11 cellular contexts compared by ENCODE assay signal in genomic region chr3:75669741-75670444, GRCh38. TPM values are rescaled to one million over a fixed set of nuclear protein-coding genes. Genes with fewer than 3 reads are reported as not detected.
DNase-seq lines count a peak whose midpoint lies in the region; ATAC-seq, FAIRE-seq and TF ChIP-seq lines count a peak whose summit lies in the region.
"Not testable (repeated sequence)": the region's sequence is repeated elsewhere in the genome, so short reads cannot be mapped to it uniquely, and the experiment has no call there.
"Had no signal": no experiment of that assay in that cellular context is flagged by ENCODE, and none has a peak within 500 bp of the region (broad histone marks: within the 10 kb centered on the region; RNA-seq: fewer than 3 reads in every experiment).

No MANE protein-coding gene starts in this region.

- DNase-seq in PC-3 = not testable (repeated sequence)
- DNase-seq in bronchial epithelial cell (ENCODE audit: low read depth) (peak; percentile 25), fibroblast of lung (ENCODE audit: low read depth in 2 of 2) (peak; percentile 10 to 19), iPS-NIHi11 (ENCODE audit: low spot score) (peak; percentile 8), sigmoid colon (peak; percentile 66), upper lobe of left lung (peak in 1 of 2 donors; percentile 84)
- DNase-seq in natural killer cell treated with Interleukin-12 subunit alpha and Interleukin-12 subunit beta and Interleukin-15 and Interleukin-18, amount 100 ng/mL, for 72 hours (ENCODE audit: low spot score) = peak; percentile 61

- H3K4me2 ChIP-seq in PC-3 (ENCODE audit: low read length) = peak overlapping the region; percentile 19; the same call in 1 of the 2 replicates
- H3K4me2 ChIP-seq in fibroblast of lung (ENCODE audit: extremely low read depth, insufficient read depth, low read length) = not testable (repeated sequence)

- not testable (repeated sequence) for H3F3A ChIP-seq in PC-3 (ENCODE audit: low read length, unreplicated experiment)

- not testable (repeated sequence) for TF ChIP-seq CTCF in PC-3 (conservative IDR thresholded peaks at IDR 0.05; ENCODE audit: low read depth, low read length); bronchial epithelial cell (IDR thresholded peaks at IDR 0.05; ENCODE audit: insufficient read depth, low read length, severe bottlenecking); fibroblast of lung (conservative IDR thresholded peaks at IDR 0.05 in 1 of 2, IDR thresholded peaks at IDR 0.05 in 1 of 2; ENCODE audit: low read depth in 1 of 2, low read length in 2 of 2); sigmoid colon (IDR thresholded peaks at IDR 0.05); upper lobe of left lung (IDR thresholded peaks at IDR 0.05)

- not testable (repeated sequence) for H3K9me3 ChIP-seq in PC-3 (ENCODE audit: low read length); fibroblast of lung (ENCODE audit: control insufficient read depth, insufficient read depth, low read depth, low read length); sigmoid colon
- H3K9me3 ChIP-seq in upper lobe of left lung = peaks cover 0 to 17% (median 9%) of the 10 kb centered on the region in 4 donors

- H3K27me3 ChIP-seq in PC-3 (ENCODE audit: low read length); bronchial epithelial cell (ENCODE audit: control insufficient read depth, insufficient read depth, low read length); fibroblast of lung (ENCODE audit: control insufficient read depth, insufficient read depth, low read length): not testable (repeated sequence)
- H3K27me3 ChIP-seq in sigmoid colon = peaks cover 31 to 98% (median 66%) of the 10 kb centered on the region in 3 donors
- peaks cover 2 to 36% (median 17%) of the 10 kb centered on the region in 4 donors for H3K27me3 ChIP-seq in upper lobe of left lung

- TF ChIP-seq EP300 in sigmoid colon (IDR thresholded peaks at IDR 0.05); upper lobe of left lung (IDR thresholded peaks at IDR 0.05): not testable (repeated sequence)

- not testable (repeated sequence) for H2AFZ ChIP-seq in PC-3 (ENCODE audit: low read length); fibroblast of lung (ENCODE audit: low read length)

- not testable (repeated sequence) for H3K27ac ChIP-seq in PC-3 (ENCODE audit: low read length); sigmoid colon; upper lobe of left lung
- peak overlapping the region; percentile 28 for H3K27ac ChIP-seq in fibroblast of lung (ENCODE audit: insufficient read depth, low read length)

- not testable (repeated sequence) for TF ChIP-seq POLR2A in sigmoid colon (IDR thresholded peaks at IDR 0.05); upper lobe of left lung (IDR thresholded peaks at IDR 0.05)

- intact Hi-C loops in PC-3 (cut with micrococcal nuclease); sigmoid colon (cut with DNase I): not testable (repeated sequence)

- 22 to 31% methylated on average over 46 of the region's 46 CpGs for WGBS in sigmoid colon, 2 donors
- WGBS in upper lobe of left lung, 2 donors = 31 to 33% methylated on average over 26 to 43 of the region's 46 CpGs

- peak overlapping the region; percentile 8 for H3K4me3 Mint-ChIP-seq in natural killer cell treated with Interleukin-12 subunit alpha and Interleukin-12 subunit beta and Interleukin-15 and Interleukin-18, amount 100 ng/mL, for 72 hours

- FAIRE-seq in bronchial epithelial cell (lab: Jason Lieb, UNC) = not testable (repeated sequence)

- CTCF ChIA-PET in PC-3 (lab: Charles Lee) = not testable (repeated sequence)

- H3K79me2 ChIP-seq in PC-3 (ENCODE audit: low read length); fibroblast of lung (ENCODE audit: control insufficient read depth, insufficient read depth, low read length): not testable (repeated sequence)

- peaks cover 30 to 46% of the 10 kb centered on the region in 2 donors for H3K27me3 Mint-ChIP-seq in natural killer cell treated with Interleukin-12 subunit alpha and Interleukin-12 subunit beta and Interleukin-15 and Interleukin-18, amount 100 ng/mL, for 72 hours

- H3K4me1 Mint-ChIP-seq in natural killer cell treated with Interleukin-12 subunit alpha and Interleukin-12 subunit beta and Interleukin-15 and Interleukin-18, amount 100 ng/mL, for 72 hours (ENCODE audit: low read depth in 2 of 2) = peaks cover 0 to 13% of the 10 kb centered on the region in 2 donors

- H3K9me3 Mint-ChIP-seq in natural killer cell treated with Interleukin-12 subunit alpha and Interleukin-12 subunit beta and Interleukin-15 and Interleukin-18, amount 100 ng/mL, for 72 hours = peaks cover 17% of the 10 kb centered on the region

- peak; percentile 9 for ATAC-seq in GM21717 (IDR thresholded peaks at IDR 0.05; ENCODE audit: unreplicated experiment)
- ATAC-seq in PC-3 = peak; percentile 16
- ATAC-seq in natural killer cell treated with Interleukin-12 subunit alpha and Interleukin-12 subunit beta and Interleukin-15 and Interleukin-18, amount 100 ng/mL, for 72 hours = peak in 1 of 2 donors; percentile 34
- peak in 1 of 2 donors; percentile 2 for ATAC-seq in upper lobe of left lung (ENCODE audit: low FRiP score in 2 of 2)

- POLR2A ChIA-PET in PC-3 (lab: Charles Lee; ENCODE audit: unreplicated experiment) = not testable (repeated sequence)

- not testable (repeated sequence) for BruUV-seq in PC-3 (replicated peaks; lab: Mats Ljungman, UMichigan)

- H3K27ac Mint-ChIP-seq in natural killer cell treated with Interleukin-12 subunit alpha and Interleukin-12 subunit beta and Interleukin-15 and Interleukin-18, amount 100 ng/mL, for 72 hours = not testable (repeated sequence)

- H4K20me1 ChIP-seq in PC-3 (ENCODE audit: low read length); fibroblast of lung (ENCODE audit: control insufficient read depth, extremely low read depth, insufficient read depth, low read length): not testable (repeated sequence)

- H3K9me2 ChIP-seq in PC-3 (replicated peaks; ENCODE audit: low read length) = not testable (repeated sequence)

- not testable (repeated sequence) for H3K9ac ChIP-seq in PC-3 (ENCODE audit: low read length); fibroblast of lung (ENCODE audit: insufficient read depth, low read length)

- H3K4me3 ChIP-seq in PC-3 (ENCODE audit: low read length) (0 out of 2 replicates have a peak overlapping the region, but pooled peaks have one; percentile 30), bronchial epithelial cell (ENCODE audit: low read depth, low read length) (peak overlapping the region; percentile 41), fibroblast of lung (replicated peaks in 1 of 4; ENCODE audit: control extremely low read depth in 1 of 4, insufficient read depth in 1 of 4, low read depth in 3 of 4, low read length in 4 of 4) (peak overlapping the region in 2 of 4 experiments; percentile 56 to 59), sigmoid colon (peak overlapping the region in 3 of 4 donors; percentile 20 to 49 (median 41)), upper lobe of left lung (peak overlapping the region in 3 of 4 donors; percentile 22 to 47 (median 32))

- peaks cover 30% of the 10 kb centered on the region for H3K36me3 Mint-ChIP-seq in natural killer cell treated with Interleukin-12 subunit alpha and Interleukin-12 subunit beta and Interleukin-15 and Interleukin-18, amount 100 ng/mL, for 72 hours

- H3K4me1 ChIP-seq in PC-3 (ENCODE audit: insufficient read depth, low read length); fibroblast of lung (ENCODE audit: control insufficient read depth, extremely low read depth, insufficient read depth, low read length): not testable (repeated sequence)
- H3K4me1 ChIP-seq in sigmoid colon (peaks cover 0 to 50% (median 41%) of the 10 kb centered on the region in 4 donors), upper lobe of left lung (peaks cover 0 to 37% (median 15%) of the 10 kb centered on the region in 4 donors)

- H3K36me3 ChIP-seq in PC-3 (ENCODE audit: low read depth, low read length); bronchial epithelial cell (ENCODE audit: control insufficient read depth, insufficient read depth, low read length); fibroblast of lung (ENCODE audit: control insufficient read depth, insufficient read depth, low read length); sigmoid colon; upper lobe of left lung: not testable (repeated sequence)

RNA-seq across cellular contexts. Expression of gene FRG2C, which starts 5.8 kb away (rescaled TPM):
- total RNA-seq in PC-3 (2014; rRNA removed) (not detected in 2 replicates), bronchial epithelial cell (not detected in 2 replicates), fibroblast of lung (not detected in 2 replicates), sigmoid colon (not detected), upper lobe of left lung (not detected)
- polyA plus RNA-seq in fibroblast of lung (not detected in 2 replicates), sigmoid colon (not detected)
- polyA plus RNA-seq in fibroblast of lung (2012) = not detected in 2 replicates
- not detected in 2 replicates for polyA minus RNA-seq in fibroblast of lung (ENCODE audit: low replicate concordance)
- not detected for total RNA-seq in natural killer cell treated with Interleukin-12 subunit alpha and Interleukin-12 subunit beta and Interleukin-15 and Interleukin-18, amount 100 ng/mL, for 72 hours
- total RNA-seq: gastroesophageal sphincter, left lobe of liver, thyroid gland had no signal
